In genomic region chr17:4699401-4700056, GRCh38 we compare ENCODE assay signal across 1 cellular context.
TF ChIP-seq lines count a peak whose summit lies in the region.

No MANE protein-coding gene starts in this region.

TF ChIP-seq in K562, 482 proteins besides CTCF, POLR2A, EP300 and RAD21:
- TF ChIP-seq SRF (CRISPR knock-in tag; IDR thresholded peaks at IDR 0.05): peak in 1 of 2 experiments; percentile 88; a peak in 2 of 4 replicates
